Comparison of ENCODE assay signal across 10 cellular contexts in the genomic region with DNA sequence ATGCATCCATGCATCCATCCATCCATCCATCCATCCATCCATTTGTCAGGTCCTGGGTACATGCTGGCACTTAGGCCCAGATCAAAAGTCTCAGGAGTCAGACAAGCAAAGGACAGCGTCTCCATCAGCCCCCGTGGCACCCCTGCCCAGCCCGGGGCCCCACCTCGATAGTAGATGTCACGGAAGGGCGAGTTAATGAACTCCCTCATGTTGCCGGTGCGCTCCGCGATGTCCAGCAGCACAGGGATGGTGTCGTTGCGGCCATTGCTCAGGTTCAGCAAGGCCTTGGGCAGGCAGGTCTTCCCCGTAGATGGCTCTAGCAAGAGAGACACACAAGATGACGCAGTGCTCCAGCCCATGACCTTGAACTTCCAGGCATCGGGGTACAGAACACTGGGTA.
"Had no signal": no experiment of that assay in that cellular context is flagged by ENCODE, and none has a peak within 500 bp of the region (broad histone marks: within the 10 kb centered on the region; RNA-seq: fewer than 3 reads in every experiment).

No MANE protein-coding gene starts in this region.

- H2AFZ ChIP-seq: GM23248, GM23338 had no signal

- H3K4me3 ChIP-seq: GM23248, GM23338, HAP-1 had no signal

- ATAC-seq: GM23338, HCT116 had no signal

- H3K27ac ChIP-seq: GM23248 had no signal

- FAIRE-seq: H1, H54 had no signal

- H3K27ac Mint-ChIP-seq: GM23338, HFFc6 had no signal

- H3K36me3 ChIP-seq: HAP-1 had no signal

- H3K4me2 ChIP-seq: GM23338 had no signal

- DNase-seq: GM23248, GOT3, H7, HCEC 1CT, HFFc6 had no signal

- H3K4me1 ChIP-seq: HAP-1 had no signal

- H3K4me1 Mint-ChIP-seq: GM23338 had no signal

- H3K4me3 Mint-ChIP-seq: GM23338, HFFc6 had no signal

- H3K9ac ChIP-seq: GM23248 had no signal

- H3K9me3 ChIP-seq: HAP-1 had no signal

- H3K9me3 Mint-ChIP-seq: GM23338, HFFc6 had no signal
